1 cellular context compared by ENCODE assay signal in genomic region chr1:31181515-31182343, GRCh38.
TF ChIP-seq lines count a peak whose summit lies in the region.

No MANE protein-coding gene starts in this region.

TF ChIP-seq in HepG2, 621 proteins besides CTCF, POLR2A, EP300 and RAD21 (continued from another document and continues in another):
- TF ChIP-seq JUND (CRISPR knock-in tag; IDR thresholded peaks at IDR 0.05) (0 out of 2 replicates have a peak, but pooled peaks have one; percentile 41), ZNF543 (CRISPR knock-in tag; IDR thresholded peaks at IDR 0.05) (no peak), ZNF572 (CRISPR knock-in tag; IDR thresholded peaks at IDR 0.05) (0 out of 2 replicates have a peak, but pooled peaks have one; percentile 18), ZNF563 (CRISPR knock-in tag; IDR thresholded peaks at IDR 0.05) (no peak; the same call in 1 of the 2 replicates), TEAD3 (CRISPR knock-in tag; optimal IDR thresholded peaks at IDR 0.05; ENCODE audit: borderline replicate concordance) (no peak), PLRG1 (conservative IDR thresholded peaks at IDR 0.05) (no peak), RBM39 (IDR thresholded peaks at IDR 0.05; ENCODE audit: low read depth, low read length, poor library complexity, severe bottlenecking) (peak; percentile 28), SP4 (CRISPR knock-in tag; IDR thresholded peaks at IDR 0.05) (no peak), HIVEP1 (CRISPR knock-in tag; IDR thresholded peaks at IDR 0.05) (peak; percentile 41; the same call in 1 of the 2 replicates), DRAP1 (CRISPR knock-in tag; IDR thresholded peaks at IDR 0.05) (no peak), KDM1A (CRISPR knock-in tag; IDR thresholded peaks at IDR 0.05) (no peak), NFIB (CRISPR knock-in tag; IDR thresholded peaks at IDR 0.05; ENCODE audit: borderline replicate concordance) (no peak), SAP130 (CRISPR knock-in tag; IDR thresholded peaks at IDR 0.05; ENCODE audit: low read depth) (peak; percentile 47), ELK4 (CRISPR knock-in tag; IDR thresholded peaks at IDR 0.05; ENCODE audit: borderline replicate concordance) (no peak), SALL2 (CRISPR knock-in tag; IDR thresholded peaks at IDR 0.05) (peak; percentile 56; the same call in 1 of the 2 replicates), ZNF652 (CRISPR knock-in tag; IDR thresholded peaks at IDR 0.05; ENCODE audit: borderline replicate concordance, low read depth) (no peak), ZNF841 (CRISPR knock-in tag; IDR thresholded peaks at IDR 0.05; ENCODE audit: borderline replicate concordance) (no peak), CHD2 (IDR thresholded peaks at IDR 0.05; ENCODE audit: low read depth, low read length) (no peak), ATF1 (CRISPR knock-in tag; IDR thresholded peaks at IDR 0.05) (no peak), SKIL (CRISPR knock-in tag; IDR thresholded peaks at IDR 0.05; ENCODE audit: borderline replicate concordance) (peak; percentile 69), ARNTL (CRISPR knock-in tag; IDR thresholded peaks at IDR 0.05) (0 out of 2 replicates have a peak, but pooled peaks have one; percentile 17), SMAD3 (CRISPR knock-in tag; IDR thresholded peaks at IDR 0.05) (no peak), TOE1 (CRISPR knock-in tag; IDR thresholded peaks at IDR 0.05) (no peak), SRY (CRISPR knock-in tag; IDR thresholded peaks at IDR 0.05) (no peak), GLI4 (CRISPR knock-in tag; IDR thresholded peaks at IDR 0.05; ENCODE audit: borderline replicate concordance) (no peak), ZMYM3 (CRISPR knock-in tag; IDR thresholded peaks at IDR 0.05) (no peak), ZNF276 (CRISPR knock-in tag; IDR thresholded peaks at IDR 0.05; ENCODE audit: low read depth) (no peak), TBP (CRISPR knock-in tag; IDR thresholded peaks at IDR 0.05) (no peak), ZNF501 (CRISPR knock-in tag; IDR thresholded peaks at IDR 0.05) (no peak), MXD1 (CRISPR knock-in tag; IDR thresholded peaks at IDR 0.05) (peak; percentile 73; the same call in 1 of the 2 replicates), ZFP90 (CRISPR knock-in tag; IDR thresholded peaks at IDR 0.05; ENCODE audit: borderline replicate concordance) (no peak), MIER3 (CRISPR knock-in tag; IDR thresholded peaks at IDR 0.05; ENCODE audit: borderline replicate concordance) (no peak), JDP2 (CRISPR knock-in tag; IDR thresholded peaks at IDR 0.05; ENCODE audit: borderline replicate concordance) (no peak), BCL6 (CRISPR knock-in tag; IDR thresholded peaks at IDR 0.05) (no peak; the same call in 1 of the 2 replicates), ZNF10 (CRISPR knock-in tag; IDR thresholded peaks at IDR 0.05; ENCODE audit: borderline replicate concordance, low read depth) (no peak), ZNF788 (CRISPR knock-in tag; IDR thresholded peaks at IDR 0.05; ENCODE audit: borderline replicate concordance) (peak; percentile 51; the same call in 1 of the 2 replicates)
- TF ChIP-seq, protein P1, sequence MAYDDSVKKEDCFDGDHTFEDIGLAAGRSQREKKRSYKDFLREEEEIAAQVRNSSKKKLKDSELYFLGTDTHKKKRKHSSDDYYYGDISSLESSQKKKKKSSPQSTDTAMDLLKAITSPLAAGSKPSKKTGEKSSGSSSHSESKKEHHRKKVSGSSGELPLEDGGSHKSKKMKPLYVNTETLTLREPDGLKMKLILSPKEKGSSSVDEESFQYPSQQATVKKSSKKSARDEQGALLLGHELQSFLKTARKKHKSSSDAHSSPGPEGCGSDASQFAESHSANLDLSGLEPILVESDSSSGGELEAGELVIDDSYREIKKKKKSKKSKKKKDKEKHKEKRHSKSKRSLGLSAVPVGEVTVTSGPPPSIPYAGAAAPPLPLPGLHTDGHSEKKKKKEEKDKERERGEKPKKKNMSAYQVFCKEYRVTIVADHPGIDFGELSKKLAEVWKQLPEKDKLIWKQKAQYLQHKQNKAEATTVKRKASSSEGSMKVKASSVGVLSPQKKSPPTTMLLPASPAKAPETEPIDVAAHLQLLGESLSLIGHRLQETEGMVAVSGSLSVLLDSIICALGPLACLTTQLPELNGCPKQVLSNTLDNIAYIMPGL (CRISPR knock-in tag; IDR thresholded peaks at IDR 0.05; ENCODE audit: borderline replicate concordance in 1 of 2, low read depth in 1 of 2): peak in 1 of 2 experiments; percentile 44; a peak in 2 of 4 replicates
- TF ChIP-seq, protein P2, sequence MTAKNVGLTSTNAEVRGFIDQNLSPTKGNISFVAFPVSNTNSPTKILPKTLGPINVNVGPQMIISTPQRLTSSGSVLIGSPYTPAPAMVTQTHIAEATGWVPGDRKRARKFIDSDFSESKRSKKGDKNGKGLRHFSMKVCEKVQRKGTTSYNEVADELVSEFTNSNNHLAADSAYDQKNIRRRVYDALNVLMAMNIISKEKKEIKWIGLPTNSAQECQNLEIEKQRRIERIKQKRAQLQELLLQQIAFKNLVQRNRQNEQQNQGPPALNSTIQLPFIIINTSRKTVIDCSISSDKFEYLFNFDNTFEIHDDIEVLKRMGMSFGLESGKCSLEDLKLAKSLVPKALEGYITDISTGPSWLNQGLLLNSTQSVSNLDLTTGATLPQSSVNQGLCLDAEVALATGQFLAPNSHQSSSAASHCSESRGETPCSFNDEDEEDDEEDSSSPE (CRISPR knock-in tag; IDR thresholded peaks at IDR 0.05): no peak
- TF ChIP-seq, protein P3, sequence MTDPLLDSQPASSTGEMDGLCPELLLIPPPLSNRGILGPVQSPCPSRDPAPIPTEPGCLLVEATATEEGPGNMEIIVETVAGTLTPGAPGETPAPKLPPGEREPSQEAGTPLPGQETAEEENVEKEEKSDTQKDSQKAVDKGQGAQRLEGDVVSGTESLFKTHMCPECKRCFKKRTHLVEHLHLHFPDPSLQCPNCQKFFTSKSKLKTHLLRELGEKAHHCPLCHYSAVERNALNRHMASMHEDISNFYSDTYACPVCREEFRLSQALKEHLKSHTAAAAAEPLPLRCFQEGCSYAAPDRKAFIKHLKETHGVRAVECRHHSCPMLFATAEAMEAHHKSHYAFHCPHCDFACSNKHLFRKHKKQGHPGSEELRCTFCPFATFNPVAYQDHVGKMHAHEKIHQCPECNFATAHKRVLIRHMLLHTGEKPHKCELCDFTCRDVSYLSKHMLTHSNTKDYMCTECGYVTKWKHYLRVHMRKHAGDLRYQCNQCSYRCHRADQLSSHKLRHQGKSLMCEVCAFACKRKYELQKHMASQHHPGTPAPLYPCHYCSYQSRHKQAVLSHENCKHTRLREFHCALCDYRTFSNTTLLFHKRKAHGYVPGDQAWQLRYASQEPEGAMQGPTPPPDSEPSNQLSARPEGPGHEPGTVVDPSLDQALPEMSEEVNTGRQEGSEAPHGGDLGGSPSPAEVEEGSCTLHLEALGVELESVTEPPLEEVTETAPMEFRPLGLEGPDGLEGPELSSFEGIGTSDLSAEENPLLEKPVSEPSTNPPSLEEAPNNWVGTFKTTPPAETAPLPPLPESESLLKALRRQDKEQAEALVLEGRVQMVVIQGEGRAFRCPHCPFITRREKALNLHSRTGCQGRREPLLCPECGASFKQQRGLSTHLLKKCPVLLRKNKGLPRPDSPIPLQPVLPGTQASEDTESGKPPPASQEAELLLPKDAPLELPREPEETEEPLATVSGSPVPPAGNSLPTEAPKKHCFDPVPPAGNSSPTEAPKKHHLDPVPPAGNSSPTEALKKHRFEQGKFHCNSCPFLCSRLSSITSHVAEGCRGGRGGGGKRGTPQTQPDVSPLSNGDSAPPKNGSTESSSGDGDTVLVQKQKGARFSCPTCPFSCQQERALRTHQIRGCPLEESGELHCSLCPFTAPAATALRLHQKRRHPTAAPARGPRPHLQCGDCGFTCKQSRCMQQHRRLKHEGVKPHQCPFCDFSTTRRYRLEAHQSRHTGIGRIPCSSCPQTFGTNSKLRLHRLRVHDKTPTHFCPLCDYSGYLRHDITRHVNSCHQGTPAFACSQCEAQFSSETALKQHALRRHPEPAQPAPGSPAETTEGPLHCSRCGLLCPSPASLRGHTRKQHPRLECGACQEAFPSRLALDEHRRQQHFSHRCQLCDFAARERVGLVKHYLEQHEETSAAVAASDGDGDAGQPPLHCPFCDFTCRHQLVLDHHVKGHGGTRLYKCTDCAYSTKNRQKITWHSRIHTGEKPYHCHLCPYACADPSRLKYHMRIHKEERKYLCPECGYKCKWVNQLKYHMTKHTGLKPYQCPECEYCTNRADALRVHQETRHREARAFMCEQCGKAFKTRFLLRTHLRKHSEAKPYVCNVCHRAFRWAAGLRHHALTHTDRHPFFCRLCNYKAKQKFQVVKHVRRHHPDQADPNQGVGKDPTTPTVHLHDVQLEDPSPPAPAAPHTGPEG (CRISPR knock-in tag; IDR thresholded peaks at IDR 0.05): no peak
- TF ChIP-seq, protein P4, sequence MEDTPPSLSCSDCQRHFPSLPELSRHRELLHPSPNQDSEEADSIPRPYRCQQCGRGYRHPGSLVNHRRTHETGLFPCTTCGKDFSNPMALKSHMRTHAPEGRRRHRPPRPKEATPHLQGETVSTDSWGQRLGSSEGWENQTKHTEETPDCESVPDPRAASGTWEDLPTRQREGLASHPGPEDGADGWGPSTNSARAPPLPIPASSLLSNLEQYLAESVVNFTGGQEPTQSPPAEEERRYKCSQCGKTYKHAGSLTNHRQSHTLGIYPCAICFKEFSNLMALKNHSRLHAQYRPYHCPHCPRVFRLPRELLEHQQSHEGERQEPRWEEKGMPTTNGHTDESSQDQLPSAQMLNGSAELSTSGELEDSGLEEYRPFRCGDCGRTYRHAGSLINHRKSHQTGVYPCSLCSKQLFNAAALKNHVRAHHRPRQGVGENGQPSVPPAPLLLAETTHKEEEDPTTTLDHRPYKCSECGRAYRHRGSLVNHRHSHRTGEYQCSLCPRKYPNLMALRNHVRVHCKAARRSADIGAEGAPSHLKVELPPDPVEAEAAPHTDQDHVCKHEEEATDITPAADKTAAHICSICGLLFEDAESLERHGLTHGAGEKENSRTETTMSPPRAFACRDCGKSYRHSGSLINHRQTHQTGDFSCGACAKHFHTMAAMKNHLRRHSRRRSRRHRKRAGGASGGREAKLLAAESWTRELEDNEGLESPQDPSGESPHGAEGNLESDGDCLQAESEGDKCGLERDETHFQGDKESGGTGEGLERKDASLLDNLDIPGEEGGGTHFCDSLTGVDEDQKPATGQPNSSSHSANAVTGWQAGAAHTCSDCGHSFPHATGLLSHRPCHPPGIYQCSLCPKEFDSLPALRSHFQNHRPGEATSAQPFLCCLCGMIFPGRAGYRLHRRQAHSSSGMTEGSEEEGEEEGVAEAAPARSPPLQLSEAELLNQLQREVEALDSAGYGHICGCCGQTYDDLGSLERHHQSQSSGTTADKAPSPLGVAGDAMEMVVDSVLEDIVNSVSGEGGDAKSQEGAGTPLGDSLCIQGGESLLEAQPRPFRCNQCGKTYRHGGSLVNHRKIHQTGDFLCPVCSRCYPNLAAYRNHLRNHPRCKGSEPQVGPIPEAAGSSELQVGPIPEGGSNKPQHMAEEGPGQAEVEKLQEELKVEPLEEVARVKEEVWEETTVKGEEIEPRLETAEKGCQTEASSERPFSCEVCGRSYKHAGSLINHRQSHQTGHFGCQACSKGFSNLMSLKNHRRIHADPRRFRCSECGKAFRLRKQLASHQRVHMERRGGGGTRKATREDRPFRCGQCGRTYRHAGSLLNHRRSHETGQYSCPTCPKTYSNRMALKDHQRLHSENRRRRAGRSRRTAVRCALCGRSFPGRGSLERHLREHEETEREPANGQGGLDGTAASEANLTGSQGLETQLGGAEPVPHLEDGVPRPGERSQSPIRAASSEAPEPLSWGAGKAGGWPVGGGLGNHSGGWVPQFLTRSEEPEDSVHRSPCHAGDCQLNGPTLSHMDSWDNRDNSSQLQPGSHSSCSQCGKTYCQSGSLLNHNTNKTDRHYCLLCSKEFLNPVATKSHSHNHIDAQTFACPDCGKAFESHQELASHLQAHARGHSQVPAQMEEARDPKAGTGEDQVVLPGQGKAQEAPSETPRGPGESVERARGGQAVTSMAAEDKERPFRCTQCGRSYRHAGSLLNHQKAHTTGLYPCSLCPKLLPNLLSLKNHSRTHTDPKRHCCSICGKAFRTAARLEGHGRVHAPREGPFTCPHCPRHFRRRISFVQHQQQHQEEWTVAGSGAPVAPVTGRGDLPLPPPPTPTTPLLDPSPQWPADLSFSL (CRISPR knock-in tag; IDR thresholded peaks at IDR 0.05): no peak
